Comparison of ENCODE assay signal across 8 cellular contexts in genomic region chr1:154324669-154325582, GRCh38. TPM values are rescaled to one million over a fixed set of nuclear protein-coding genes. Genes with fewer than 3 reads are reported as not detected.
DNase-seq lines count a peak whose midpoint lies in the region; ATAC-seq, FAIRE-seq and TF ChIP-seq lines count a peak whose summit lies in the region.

A gene with protein sequence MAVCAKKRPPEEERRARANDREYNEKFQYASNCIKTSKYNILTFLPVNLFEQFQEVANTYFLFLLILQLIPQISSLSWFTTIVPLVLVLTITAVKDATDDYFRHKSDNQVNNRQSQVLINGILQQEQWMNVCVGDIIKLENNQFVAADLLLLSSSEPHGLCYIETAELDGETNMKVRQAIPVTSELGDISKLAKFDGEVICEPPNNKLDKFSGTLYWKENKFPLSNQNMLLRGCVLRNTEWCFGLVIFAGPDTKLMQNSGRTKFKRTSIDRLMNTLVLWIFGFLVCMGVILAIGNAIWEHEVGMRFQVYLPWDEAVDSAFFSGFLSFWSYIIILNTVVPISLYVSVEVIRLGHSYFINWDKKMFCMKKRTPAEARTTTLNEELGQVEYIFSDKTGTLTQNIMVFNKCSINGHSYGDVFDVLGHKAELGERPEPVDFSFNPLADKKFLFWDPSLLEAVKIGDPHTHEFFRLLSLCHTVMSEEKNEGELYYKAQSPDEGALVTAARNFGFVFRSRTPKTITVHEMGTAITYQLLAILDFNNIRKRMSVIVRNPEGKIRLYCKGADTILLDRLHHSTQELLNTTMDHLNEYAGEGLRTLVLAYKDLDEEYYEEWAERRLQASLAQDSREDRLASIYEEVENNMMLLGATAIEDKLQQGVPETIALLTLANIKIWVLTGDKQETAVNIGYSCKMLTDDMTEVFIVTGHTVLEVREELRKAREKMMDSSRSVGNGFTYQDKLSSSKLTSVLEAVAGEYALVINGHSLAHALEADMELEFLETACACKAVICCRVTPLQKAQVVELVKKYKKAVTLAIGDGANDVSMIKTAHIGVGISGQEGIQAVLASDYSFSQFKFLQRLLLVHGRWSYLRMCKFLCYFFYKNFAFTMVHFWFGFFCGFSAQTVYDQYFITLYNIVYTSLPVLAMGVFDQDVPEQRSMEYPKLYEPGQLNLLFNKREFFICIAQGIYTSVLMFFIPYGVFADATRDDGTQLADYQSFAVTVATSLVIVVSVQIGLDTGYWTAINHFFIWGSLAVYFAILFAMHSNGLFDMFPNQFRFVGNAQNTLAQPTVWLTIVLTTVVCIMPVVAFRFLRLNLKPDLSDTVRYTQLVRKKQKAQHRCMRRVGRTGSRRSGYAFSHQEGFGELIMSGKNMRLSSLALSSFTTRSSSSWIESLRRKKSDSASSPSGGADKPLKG (plus strand): TSS chr1:154325525. CDS start chr1:154328142, 2,617 bp downstream.

- H3K4me2 ChIP-seq in HepG2 (ENCODE audit: low read depth, low read length): peak within 1 kb of the TSS; percentile 98

- H2AFZ ChIP-seq in HepG2 (ENCODE audit: low read length): peak within 1 kb of the TSS; percentile 46

- DNase-seq in GDM1 (lab: John Stamatoyannopoulos, UW): peak; percentile 71
- peak; percentile 81 for DNase-seq in NCI-H526 treated with DMSO at 0.1 percent for 48 hours (lab: John Stamatoyannopoulos, UW)
- DNase-seq in activated CD4-positive, alpha-beta T cell treated with anti-CD3 and anti-CD28 coated beads, Interleukin-2, amount 50 U/mL, for 24 hours (ENCODE audit: low read depth in 1 of 2, low spot score in 1 of 2): peak; percentile 56 to 84
- DNase-seq in HepG2 (ENCODE audit: low spot score): peak; percentile 72
- DNase-seq in stimulated activated CD4-positive, alpha-beta T cell treated with anti-CD3 and anti-CD28 coated beads, Interleukin-2, amount 100 ng/mL, for 48 hours: peak; percentile 79 to 84

- H3K27me3 Mint-ChIP-seq in dendritic cell treated with granulocyte-macrophage colony-stimulating factor and Interleukin-4, amounts not matched to agents 40 ng/mL and 50 ng/mL, for 4 days: peaks cover 77% of the 10 kb centered on the region

- TF ChIP-seq EP300 in HepG2 (IDR thresholded peaks at IDR 0.05; ENCODE audit: low read depth in 2 of 2, low read length in 2 of 2) (no peak), HepG2 (CRISPR knock-in tag; IDR thresholded peaks at IDR 0.05; ENCODE audit: borderline replicate concordance) (no peak)

- peaks cover 55% of the 10 kb centered on the region for H3K4me1 Mint-ChIP-seq in dendritic cell treated with granulocyte-macrophage colony-stimulating factor and Interleukin-4, amounts not matched to agents 40 ng/mL and 50 ng/mL, for 4 days (ENCODE audit: low read depth)

- TF ChIP-seq POLR2A in HepG2 (IDR thresholded peaks at IDR 0.05; ENCODE audit: insufficient read depth in 1 of 2, low read depth in 2 of 2, low read length in 2 of 2): peak in 1 of 2 experiments; percentile 30; a peak in 1 of 4 replicates

- no peaks in the 10 kb centered on the region for H3K9me3 Mint-ChIP-seq in dendritic cell treated with granulocyte-macrophage colony-stimulating factor and Interleukin-4, amounts not matched to agents 40 ng/mL and 50 ng/mL, for 4 days

- peak within 1 kb of the TSS; percentile 69 for H3K9ac ChIP-seq in HepG2 (ENCODE audit: insufficient read depth, low read depth, low read length)

- 2% methylated on average over 36 of the region's 56 CpGs for WGBS in HepG2 (ENCODE audit: low lambda C conversion rate)

- H3K27me3 ChIP-seq in HepG2 (ENCODE audit: control insufficient read depth in 1 of 2, insufficient read depth in 2 of 2, low read length in 2 of 2): peaks cover 7 to 9% of the 10 kb centered on the region in 2 experiments; a peak in 3 of 5 replicates

- H3K36me3 Mint-ChIP-seq in dendritic cell treated with granulocyte-macrophage colony-stimulating factor and Interleukin-4, amounts not matched to agents 40 ng/mL and 50 ng/mL, for 4 days (ENCODE audit: low read depth): no peaks in the 10 kb centered on the region

- no TSS peak for BruUV-seq in HepG2 (replicated peaks; lab: Mats Ljungman, UMichigan)

- no peaks in the 10 kb centered on the region for H3K36me3 ChIP-seq in HepG2 (replicated peaks in 1 of 2; ENCODE audit: control insufficient read depth in 1 of 2, insufficient read depth in 2 of 2, low read length in 2 of 2)

- H3K27ac ChIP-seq in HepG2 (ENCODE audit: extremely low read length, insufficient read depth, low read length): peak within 1 kb of the TSS; percentile 54

- peaks cover 39% of the 10 kb centered on the region for H3K4me1 ChIP-seq in HepG2 (ENCODE audit: insufficient read depth, low read length)

- in situ Hi-C loops in HepG2 (cut with HindIII; ENCODE audit: extremely low pct_ligation_motif_present, low pct_unique_long_range_greater_than_20kb): no loop called here

- peak; percentile 95 for TF ChIP-seq CTCF in HepG2 (CRISPR knock-in tag; IDR thresholded peaks at IDR 0.05)

- H3K4me3 Mint-ChIP-seq in dendritic cell treated with granulocyte-macrophage colony-stimulating factor and Interleukin-4, amounts not matched to agents 40 ng/mL and 50 ng/mL, for 4 days: peak within 1 kb of the TSS; percentile 70

- POLR2A ChIA-PET in HepG2 (lab: Yijun Ruan, JAX): interaction anchor here (1.1 to 3.6 kb wide), 5 partner anchors 10 to 334 kb away, joined by 3 to 126 read pairs (median 4); partner anchors contain the start of gene RPS27

- TF ChIP-seq RAD21 in HepG2 (CRISPR knock-in tag; IDR thresholded peaks at IDR 0.05): peak; percentile 68; the same call in 1 of the 2 replicates

- H3K4me3 ChIP-seq in HepG2 (replicated peaks in 1 of 3; ENCODE audit: insufficient read depth in 1 of 3, low read depth in 2 of 3, low read length in 3 of 3): peak within 1 kb of the TSS; percentile 77 to 88 (median 79)

- peak within 1 kb of the TSS; percentile 12 for H3K27ac Mint-ChIP-seq in dendritic cell treated with granulocyte-macrophage colony-stimulating factor and Interleukin-4, amounts not matched to agents 40 ng/mL and 50 ng/mL, for 4 days

- peak; percentile 47 for FAIRE-seq in HepG2 (lab: Jason Lieb, UNC)

- ATAC-seq in HG03354 (IDR thresholded peaks at IDR 0.05; ENCODE audit: poor library complexity, severe bottlenecking, unreplicated experiment) (peak; percentile 50), HepG2 (peak; percentile 81), GM21515 (IDR thresholded peaks at IDR 0.05; ENCODE audit: unreplicated experiment) (no peak)

- peaks cover 9% of the 10 kb centered on the region for H3K79me2 ChIP-seq in HepG2 (ENCODE audit: insufficient read depth, low read length)

- intact Hi-C loops in dendritic cell treated with granulocyte-macrophage colony-stimulating factor and Interleukin-4, amounts not matched to agents 40 ng/mL and 50 ng/mL, for 4 days (cut with micrococcal nuclease): no loop called here
- intact Hi-C loops in HepG2 (cut with micrococcal nuclease; ENCODE audit: unreplicated experiment): no loop called here

- H4K20me1 ChIP-seq in HepG2 (ENCODE audit: insufficient read depth, low read length): no peaks in the 10 kb centered on the region

- CTCF ChIA-PET in HepG2 (lab: Yijun Ruan, JAX; ENCODE audit: low intra/inter-chr PET ratio, low total read pairs): interaction anchor here (1.1 to 4.4 kb wide), 3 partner anchors 11 to 20 kb away, joined by 3 to 100 read pairs (median 8); no protein-coding TSS in a partner anchor

- H3K9me3 ChIP-seq in HepG2 (ENCODE audit: low read length): no peaks in the 10 kb centered on the region

TF ChIP-seq in HepG2, 621 proteins besides CTCF, POLR2A, EP300 and RAD21 (continues in another document):
- TF ChIP-seq CENPT (CRISPR knock-in tag; IDR thresholded peaks at IDR 0.05; ENCODE audit: low read depth) (no peak), GZF1 (CRISPR knock-in tag; IDR thresholded peaks at IDR 0.05) (no peak), ZNF275 (CRISPR knock-in tag; IDR thresholded peaks at IDR 0.05; ENCODE audit: borderline replicate concordance) (no peak), ZNF749 (CRISPR knock-in tag; IDR thresholded peaks at IDR 0.05; ENCODE audit: borderline replicate concordance) (no peak), NFRKB (IDR thresholded peaks at IDR 0.05) (no peak), ZBTB42 (CRISPR knock-in tag; IDR thresholded peaks at IDR 0.05) (no peak), MED8 (CRISPR knock-in tag; IDR thresholded peaks at IDR 0.05; ENCODE audit: insufficient replicate concordance) (no peak), FOXC1 (CRISPR knock-in tag; IDR thresholded peaks at IDR 0.05; ENCODE audit: borderline replicate concordance) (no peak), TAF15 (IDR thresholded peaks at IDR 0.05; ENCODE audit: low read depth, low read length, poor library complexity, severe bottlenecking) (no peak)

RNA-seq across cellular contexts. Expression of the gene that starts here (rescaled TPM):
- total RNA-seq in HepG2 (2016; rRNA removed; fragmentation: Illumina TruSeq; extraction: Trizol): 31.3 and 39.3 TPM in 2 replicates
- 9.3 and 9.4 TPM in 2 replicates for total RNA-seq in HepG2 (2016; cell fraction: cytosol; rRNA removed; fragmentation: Illumina TruSeq; extraction: Trizol; ENCODE audit: low read depth)
- total RNA-seq in HepG2 (2016; cell fraction: insoluble cytoplasmic fraction; rRNA removed; fragmentation: Illumina TruSeq; extraction: Trizol): 28.1 and 34.6 TPM in 2 replicates
- total RNA-seq in HepG2 (2016; cell fraction: membrane; rRNA removed; fragmentation: Illumina TruSeq; extraction: Trizol): 28.0 and 30.5 TPM in 2 replicates
- 23.7 and 30.6 TPM in 2 replicates for total RNA-seq in HepG2 (2016; cell fraction: nucleus; rRNA removed; fragmentation: Illumina TruSeq; extraction: Trizol)
- 20.4 and 23.9 TPM in 2 replicates for polyA plus RNA-seq in HepG2 (2011; rRNA removed)
- polyA plus RNA-seq in HepG2 (2011; cell fraction: cytosol; rRNA removed): 17.7 and 29.9 TPM in 2 replicates
- 67.2 and 84.5 TPM in 2 replicates for polyA plus RNA-seq in HepG2 (2011; cell fraction: nucleus; rRNA removed)
- 11.1 and 14.4 TPM in 2 replicates for polyA plus RNA-seq in HepG2 (2012)
- 4.4 and 4.7 TPM in 2 replicates for polyA plus RNA-seq in HepG2 (2016; cell fraction: cytosol; fragmentation: Illumina TruSeq; extraction: Trizol; ENCODE audit: low read depth)
- polyA plus RNA-seq in HepG2 (2016; cell fraction: insoluble cytoplasmic fraction; fragmentation: Illumina TruSeq; extraction: Trizol; ENCODE audit: low read depth): 15.2 and 18.9 TPM in 2 replicates
- polyA plus RNA-seq in HepG2 (2016; cell fraction: membrane; fragmentation: Illumina TruSeq; extraction: Trizol; ENCODE audit: low read depth): 15.5 and 17.2 TPM in 2 replicates
- 31.3 and 36.4 TPM in 2 replicates for polyA plus RNA-seq in HepG2 (2016; cell fraction: nucleus; fragmentation: Illumina TruSeq; extraction: Trizol; ENCODE audit: insufficient read depth, low read depth)
- 1.0 and 52.3 TPM in 2 replicates for polyA minus RNA-seq in HepG2 (2011; rRNA and poly(A)+ RNA removed; ENCODE audit: low replicate concordance)
- 13.5 and 15.3 TPM in 2 replicates for polyA minus RNA-seq in HepG2 (2011; cell fraction: cytosol; rRNA and poly(A)+ RNA removed)
- polyA minus RNA-seq in HepG2 (2011; cell fraction: nucleus; rRNA and poly(A)+ RNA removed): 22.4 and 25.2 TPM in 2 replicates
